8 cellular contexts compared by ENCODE assay signal in the genomic region with DNA sequence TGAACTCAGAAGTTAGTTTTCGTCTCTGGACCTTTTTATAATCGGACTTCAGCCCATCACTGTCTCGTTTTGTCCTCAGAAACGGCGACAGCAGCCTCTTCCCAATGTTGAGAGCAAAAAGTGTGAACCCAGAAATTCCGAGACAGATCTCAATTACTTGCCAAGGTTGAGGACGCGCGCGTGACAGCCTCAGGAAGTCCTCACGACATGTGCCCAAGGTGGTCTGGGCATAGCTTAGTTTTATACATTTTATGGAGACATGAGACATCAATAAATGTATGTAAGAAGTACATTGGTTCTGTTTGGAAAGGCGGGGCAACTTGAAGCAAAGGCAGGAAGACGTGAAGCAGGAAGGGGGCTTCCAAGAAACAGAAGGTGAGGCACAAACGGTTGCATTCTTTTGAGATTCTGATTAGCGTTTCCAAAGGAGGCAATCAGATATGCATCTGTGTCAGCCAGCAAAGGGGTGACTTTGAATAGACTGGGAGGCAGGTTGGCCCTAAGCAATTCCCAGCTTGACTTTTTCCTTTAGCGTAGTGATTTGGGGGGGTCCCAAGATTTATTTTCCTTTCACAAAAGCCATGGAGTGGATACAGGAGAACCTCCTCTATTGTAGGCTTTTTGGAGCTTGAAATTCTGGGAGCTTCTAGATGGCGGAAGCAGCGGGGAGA. TPM values are rescaled to one million over a fixed set of nuclear protein-coding genes. Genes with fewer than 3 reads are reported as not detected.
DNase-seq lines count a peak whose midpoint lies in the region; ATAC-seq and TF ChIP-seq lines count a peak whose summit lies in the region.

No MANE protein-coding gene starts in this region.

- no peaks in the 10 kb centered on the region for H3K9me3 ChIP-seq in KOPT-K1 (ENCODE audit: insufficient read depth, low read length, poor library complexity, severe bottlenecking)
- H3K9me3 ChIP-seq in lung (ENCODE audit: control insufficient read depth in 2 of 2, insufficient read depth in 1 of 2, low read length in 1 of 2), result no peaks in the 10 kb centered on the region
- no peaks in the 10 kb centered on the region for H3K9me3 ChIP-seq in upper lobe of right lung

- WGBS in lung, 2 donors, result 3% methylated on average over 18 of the region's 18 CpGs

- no peaks in the 10 kb centered on the region for H3K9me3 Mint-ChIP-seq in activated T-cell treated with anti-CD3 and anti-CD28 coated beads, Interleukin-2, amount 50 U/mL, for 24 hours
- H3K9me3 Mint-ChIP-seq in central memory CD8-positive, alpha-beta T cell, result no peaks in the 10 kb centered on the region

- no peaks in the 10 kb centered on the region for H3K27me3 ChIP-seq in lung (ENCODE audit: control insufficient read depth, insufficient read depth)
- H3K27me3 ChIP-seq in upper lobe of right lung, result no peaks in the 10 kb centered on the region

- TF ChIP-seq CTCF in lung (IDR thresholded peaks at IDR 0.05; ENCODE audit: control extremely low read depth, extremely low read depth) (no peak), upper lobe of right lung (IDR thresholded peaks at IDR 0.05) (no peak)

- no peaks in the 10 kb centered on the region for H3K27me3 Mint-ChIP-seq in activated T-cell treated with anti-CD3 and anti-CD28 coated beads, Interleukin-2, amount 50 U/mL, for 24 hours
- no peaks in the 10 kb centered on the region for H3K27me3 Mint-ChIP-seq in central memory CD8-positive, alpha-beta T cell

- H3K27ac Mint-ChIP-seq in activated T-cell treated with anti-CD3 and anti-CD28 coated beads, Interleukin-2, amount 50 U/mL, for 24 hours, result peak overlapping the region; percentile 98
- peak overlapping the region; percentile 93 for H3K27ac Mint-ChIP-seq in central memory CD8-positive, alpha-beta T cell (ENCODE audit: low read depth)

- H3K27ac ChIP-seq in KOPT-K1 (ENCODE audit: low read depth, low read length, poor library complexity, severe bottlenecking) (peak overlapping the region; percentile 96), lung (ENCODE audit: low read depth in 1 of 2, low read length in 1 of 2) (peak overlapping the region; percentile 85 to 98), upper lobe of right lung (peak overlapping the region; percentile 97)

- peaks cover 30% of the 10 kb centered on the region for H3K36me3 ChIP-seq in KOPT-K1 (ENCODE audit: insufficient read depth, low read length)
- H3K36me3 ChIP-seq in lung (ENCODE audit: control insufficient read depth in 2 of 2, insufficient read depth in 2 of 2, low read length in 2 of 2), result peaks cover 0 to 10% of the 10 kb centered on the region in 2 donors
- H3K36me3 ChIP-seq in upper lobe of right lung, result peaks cover 18% of the 10 kb centered on the region

- ATAC-seq in central memory CD8-positive, alpha-beta T cell (replicated peaks; ENCODE audit: extremely low read depth, poor library complexity, severe bottlenecking), result peak; percentile 34
- ATAC-seq in lung (ENCODE audit: insufficient read depth, low FRiP score), result no peak
- no peak for ATAC-seq in upper lobe of right lung
- no peak for ATAC-seq in HG02973 (IDR thresholded peaks at IDR 0.05; ENCODE audit: unreplicated experiment)

- peaks cover 85% of the 10 kb centered on the region for H3K36me3 Mint-ChIP-seq in activated T-cell treated with anti-CD3 and anti-CD28 coated beads, Interleukin-2, amount 50 U/mL, for 24 hours (ENCODE audit: low read depth)
- peaks cover 20% of the 10 kb centered on the region for H3K36me3 Mint-ChIP-seq in central memory CD8-positive, alpha-beta T cell (ENCODE audit: insufficient read depth)

- intact Hi-C loops in upper lobe of right lung (cut with DNase I), result no loop called here

- H3K4me1 Mint-ChIP-seq in activated T-cell treated with anti-CD3 and anti-CD28 coated beads, Interleukin-2, amount 50 U/mL, for 24 hours (ENCODE audit: low read depth), result peaks cover 42% of the 10 kb centered on the region
- peaks cover 24% of the 10 kb centered on the region for H3K4me1 Mint-ChIP-seq in central memory CD8-positive, alpha-beta T cell

- DNase-seq in activated T-cell treated with anti-CD3 and anti-CD28 coated beads, Interleukin-2, amount 50 U/mL, for 24 hours, result no peak
- no peak for DNase-seq in activated T-cell treated with anti-CD3 and anti-CD28 coated beads, Interleukin-2, amount 50 U/mL, for 48 hours
- no peak for DNase-seq in central memory CD8-positive, alpha-beta T cell (ENCODE audit: low spot score in 2 of 2)
- DNase-seq in lung (ENCODE audit: low spot score) (no peak), upper lobe of right lung (no peak), UCSD-AML1 (lab: John Stamatoyannopoulos, UW; ENCODE audit: unreplicated experiment) (no peak)

- peaks cover 0 to 9% of the 10 kb centered on the region in 2 donors for H3K4me1 ChIP-seq in lung (ENCODE audit: control insufficient read depth in 2 of 2, insufficient read depth in 2 of 2, low read length in 2 of 2)
- peaks cover 19% of the 10 kb centered on the region for H3K4me1 ChIP-seq in upper lobe of right lung

- H3K4me3 ChIP-seq in lung (peak overlapping the region; percentile 88), upper lobe of right lung (peak overlapping the region; percentile 85)

- peak overlapping the region; percentile 85 for H3K4me3 Mint-ChIP-seq in activated T-cell treated with anti-CD3 and anti-CD28 coated beads, Interleukin-2, amount 50 U/mL, for 24 hours
- peak overlapping the region; percentile 91 for H3K4me3 Mint-ChIP-seq in central memory CD8-positive, alpha-beta T cell

RNA-seq across cellular contexts. Expression of gene ZNF747, which starts 0.6 kb away (rescaled TPM):
- total RNA-seq in lung (10 to 100 TPM; 11.2 to 11.7 TPM), upper lobe of right lung (11.5 TPM)
- 1 to 10 TPM; 7.1 to 7.2 TPM for polyA plus RNA-seq in lung

RNA-seq across cellular contexts. Expression of gene ZNF768, which starts 8.9 kb away (rescaled TPM):
- 10 to 100 TPM; 17.9 to 33.9 TPM for total RNA-seq in lung
- 10 to 100 TPM; 20.0 to 45.1 TPM for polyA plus RNA-seq in lung
- 25.8 TPM for total RNA-seq in upper lobe of right lung

RNA-seq across cellular contexts. Expression of gene ZNF764, which starts 22.9 kb away (rescaled TPM):
- total RNA-seq in lung, result 10 to 100 TPM; 10.4 to 12.6 TPM
- polyA plus RNA-seq in lung, result 1 to 10 TPM; 4.9 to 6.1 TPM
- total RNA-seq in upper lobe of right lung, result 10.6 TPM

RNA-seq across cellular contexts. Expression of gene ZNF688, which starts 36.3 kb away (rescaled TPM):
- total RNA-seq in lung (10 to 100 TPM in 1 of 2 donors, 1 to 10 TPM in 1; 8.6 to 22.6 TPM), upper lobe of right lung (13.1 TPM)
- polyA plus RNA-seq in lung, result 10 to 100 TPM; 10.5 to 23.3 TPM

RNA-seq across cellular contexts. Expression of gene ZNF785, which starts 50.3 kb away (rescaled TPM):
- 10 to 100 TPM; 13.9 to 15.5 TPM for total RNA-seq in lung
- 1 to 10 TPM; 4.0 to 5.5 TPM for polyA plus RNA-seq in lung
- 16.3 TPM for total RNA-seq in upper lobe of right lung
